8 cellular contexts compared by ENCODE assay signal in the genomic region with DNA sequence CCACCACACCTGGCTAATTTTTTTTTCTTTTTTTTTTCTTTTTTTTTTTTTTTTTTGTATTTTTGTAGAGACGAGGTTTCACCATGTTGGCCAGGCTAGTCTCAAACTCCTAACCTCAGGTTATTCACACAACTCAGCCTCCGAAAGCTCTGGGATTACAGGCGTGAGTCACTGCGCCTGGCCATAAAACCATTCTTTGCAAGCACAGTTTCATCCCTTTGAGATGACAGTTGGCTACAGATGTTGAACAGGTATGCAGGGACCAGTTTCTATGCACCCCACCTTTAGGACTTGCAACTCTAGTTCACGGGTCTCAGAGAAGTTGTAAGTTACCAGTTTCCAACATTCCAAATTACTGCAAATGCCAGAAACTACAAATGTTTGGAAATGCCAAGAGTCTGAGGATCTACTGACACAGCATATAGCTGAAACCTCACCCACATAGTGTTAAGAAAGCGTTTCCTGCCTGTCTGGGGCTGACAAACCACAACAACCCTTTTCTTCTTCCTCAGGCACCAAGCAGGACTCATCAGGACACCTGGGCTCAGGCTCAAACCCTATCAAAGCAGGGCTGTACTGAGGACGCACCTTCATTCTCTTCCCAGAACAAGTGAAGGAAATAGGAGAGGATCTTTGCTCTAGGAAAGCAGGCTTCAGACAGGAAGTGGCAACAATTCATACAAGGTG. TPM values are rescaled to one million over a fixed set of nuclear protein-coding genes. Genes with fewer than 3 reads are reported as not detected.
DNase-seq lines count a peak whose midpoint lies in the region; ATAC-seq and TF ChIP-seq lines count a peak whose summit lies in the region.

No MANE protein-coding gene starts in this region.

- WGBS in H9 (ENCODE audit: extremely low coverage, insufficient read length, low lambda C conversion rate), result no CpG with 5 or more reads among the region's 7 CpGs

- no peak for TF ChIP-seq CTCF in AG10803 (conservative IDR thresholded peaks at IDR 0.05; ENCODE audit: low read length)
- no peak for TF ChIP-seq CTCF in activated B cell treated with CpG ODN at 0.5 μM for 24 hours (IDR thresholded peaks at IDR 0.05)
- no peak for TF ChIP-seq CTCF in mesothelial cell of epicardium (IDR thresholded peaks at IDR 0.05; ENCODE audit: unreplicated experiment)
- TF ChIP-seq CTCF in H9 (conservative IDR thresholded peaks at IDR 0.05), result no peak

- H3K4me2 ChIP-seq in H9 (ENCODE audit: insufficient read depth, insufficient read length, low read length), result no peak overlapping the region

- POLR2A ChIA-PET in activated B cell treated with CpG ODN at 0.5 μM for 24 hours (lab: Charles Lee), result no interaction called here

- no peak overlapping the region for H2BK5ac ChIP-seq in H9 (ENCODE audit: insufficient read length, low read length)

- no peak overlapping the region for H2AFZ ChIP-seq in H9 (ENCODE audit: low read length)

- H3K23me2 ChIP-seq in H9 (ENCODE audit: insufficient read length, low read depth, low read length, poor library complexity, severe bottlenecking), result no peaks in the 10 kb centered on the region

- CTCF ChIA-PET in activated B cell treated with CpG ODN at 0.5 μM for 24 hours (lab: Charles Lee), result no interaction called here

- no peak overlapping the region for H2BK120ac ChIP-seq in H9 (ENCODE audit: low read depth, low read length, poor library complexity, severe bottlenecking)

- H4K5ac ChIP-seq in H9 (ENCODE audit: insufficient read length, low read depth, low read length), result no peak overlapping the region

- H3K23ac ChIP-seq in H9 (ENCODE audit: insufficient read length, low read depth, low read length), result no peak overlapping the region

- no peak overlapping the region for H3K14ac ChIP-seq in H9 (ENCODE audit: insufficient read depth, low read length)

- H3K9me3 Mint-ChIP-seq in activated B cell treated with CpG ODN at 0.5 μM for 24 hours (no peaks in the 10 kb centered on the region), mesothelial cell of epicardium (no peaks in the 10 kb centered on the region), H9 (no peaks in the 10 kb centered on the region)

- no peak overlapping the region for H4K8ac ChIP-seq in H9 (replicated peaks; ENCODE audit: insufficient read length, low read depth, low read length)

- H3K4me1 ChIP-seq in H9 (ENCODE audit: insufficient read depth, low read length), result peaks cover 3% of the 10 kb centered on the region; the same call in 1 of the 2 replicates

- H2BK15ac ChIP-seq in H9 (ENCODE audit: low read depth, low read length), result no peak overlapping the region

- H3K27me3 Mint-ChIP-seq in activated B cell treated with CpG ODN at 0.5 μM for 24 hours, result no peaks in the 10 kb centered on the region
- no peaks in the 10 kb centered on the region for H3K27me3 Mint-ChIP-seq in mesothelial cell of epicardium (ENCODE audit: low read depth)
- no peaks in the 10 kb centered on the region for H3K27me3 Mint-ChIP-seq in H9 (ENCODE audit: low read depth)

- no peaks in the 10 kb centered on the region for H3K27me3 ChIP-seq in H9 (ENCODE audit: insufficient read depth, low read length)

- H3K4me1 Mint-ChIP-seq in activated B cell treated with CpG ODN at 0.5 μM for 24 hours, result peaks cover 50% of the 10 kb centered on the region
- H3K4me1 Mint-ChIP-seq in mesothelial cell of epicardium, result peaks cover 26% of the 10 kb centered on the region
- peaks cover 21 to 23% of the 10 kb centered on the region in 2 experiments for H3K4me1 Mint-ChIP-seq in H9

- intact Hi-C loops in activated B cell treated with CpG ODN at 0.5 μM for 24 hours (cut with micrococcal nuclease), result loop anchor here (10.0 kb wide), 1 partner anchor 428 kb away; no protein-coding TSS in a partner anchor

- no peak overlapping the region for H3K4me3 ChIP-seq in AG10803 (ENCODE audit: low read length)

- ATAC-seq in GM19438 (IDR thresholded peaks at IDR 0.05; ENCODE audit: low read depth, unreplicated experiment) (peak; percentile 73), HG03439 (IDR thresholded peaks at IDR 0.05; ENCODE audit: unreplicated experiment) (peak; percentile 57), activated B cell treated with CpG ODN at 0.5 μM for 24 hours (ENCODE audit: low read depth) (no peak)
- ATAC-seq in stimulated activated naive CD8-positive, alpha-beta T cell treated with anti-CD3 and anti-CD28 coated beads, Interleukin-15, Interleukin-2, amounts not matched to agents 100 U/mL and 50 U/mL, for 24 hours, result peak; percentile 78

- no peak overlapping the region for H3K9ac ChIP-seq in H9 (ENCODE audit: extremely low read depth, insufficient read length, low read length)

- H3K4ac ChIP-seq in H9 (ENCODE audit: low read depth, low read length), result no peak overlapping the region

- no peaks in the 10 kb centered on the region for H3K9me3 ChIP-seq in H9 (ENCODE audit: control insufficient read depth, low read depth, low read length)

- H4K20me1 ChIP-seq in H9 (ENCODE audit: control insufficient read depth, insufficient read depth, insufficient read length), result no peaks in the 10 kb centered on the region

- DNase-seq in AG10803 (ENCODE audit: low read depth), result peak; percentile 52
- DNase-seq in activated B cell treated with CpG ODN at 0.5 μM for 24 hours, result no peak
- peak; percentile 53 for DNase-seq in fibroblast of gingiva (ENCODE audit: low read depth)
- DNase-seq in stimulated activated naive CD8-positive, alpha-beta T cell treated with anti-CD3 and anti-CD28 coated beads, Interleukin-15, Interleukin-2, amounts not matched to agents 100 U/mL and 50 U/mL, for 24 hours, result peak; percentile 36
- DNase-seq in mesothelial cell of epicardium (ENCODE audit: low spot score in 2 of 2, unreplicated experiment in 2 of 2), result no peak
- no peak for DNase-seq in H9

- no peaks in the 10 kb centered on the region for H3K79me1 ChIP-seq in H9 (ENCODE audit: insufficient read depth, low read depth, low read length, poor library complexity, severe bottlenecking)

- H3K4me3 Mint-ChIP-seq in activated B cell treated with CpG ODN at 0.5 μM for 24 hours (peak overlapping the region; percentile 29), mesothelial cell of epicardium (no peak overlapping the region), H9 (no peak overlapping the region)

- no peak overlapping the region for H3T11ph ChIP-seq in H9 (ENCODE audit: low read length)

- H2AK5ac ChIP-seq in H9 (ENCODE audit: insufficient read length, low read length), result no peak overlapping the region

- H3K27ac ChIP-seq in H9 (ENCODE audit: insufficient read length, low read depth, low read length), result no peak overlapping the region

- H3K79me2 ChIP-seq in H9 (ENCODE audit: insufficient read depth, low read length), result no peaks in the 10 kb centered on the region

- peak overlapping the region; percentile 57 for H3K27ac Mint-ChIP-seq in activated B cell treated with CpG ODN at 0.5 μM for 24 hours
- no peak overlapping the region for H3K27ac Mint-ChIP-seq in mesothelial cell of epicardium
- peak overlapping the region in 1 of 3 experiments; percentile 23; a peak in 1 of 7 replicates for H3K27ac Mint-ChIP-seq in H9

- H3K36me3 Mint-ChIP-seq in activated B cell treated with CpG ODN at 0.5 μM for 24 hours (ENCODE audit: low read depth) (no peaks in the 10 kb centered on the region), mesothelial cell of epicardium (no peaks in the 10 kb centered on the region), H9 (ENCODE audit: insufficient read depth in 1 of 3, low read depth in 3 of 3) (no peaks in the 10 kb centered on the region)

- H2BK12ac ChIP-seq in H9 (ENCODE audit: insufficient read length, low read depth, low read length), result no peak overlapping the region

- H2BK20ac ChIP-seq in H9 (ENCODE audit: low read depth, low read length, poor library complexity, severe bottlenecking), result no peak overlapping the region

- no peak overlapping the region for H3K56ac ChIP-seq in H9 (ENCODE audit: insufficient read length, low read depth, low read length)

- no peak overlapping the region for H3K18ac ChIP-seq in H9 (ENCODE audit: insufficient read length, low read depth, low read length)

- H4K91ac ChIP-seq in H9 (ENCODE audit: insufficient read length, low read depth, low read length), result no peak overlapping the region

RNA-seq across cellular contexts. Expression of a gene that starts 22.9 kb away (rescaled TPM):
- total RNA-seq in activated B cell treated with CpG ODN at 0.5 μM for 24 hours (7.9 and 9.0 TPM in 2 replicates), mesothelial cell of epicardium (8.1 to 10.5 TPM (median 10.2 TPM) in 3 replicates), H9 (2021) (2.0 and 2.4 TPM in 2 replicates)

Comparison
In these comparisons a context has a peak if more than half of its experiments do, and no peak if none do; other contexts are left out.
1. DNase-seq: peak in AG10803 (single experiment), fibroblast of gingiva (single experiment) and stimulated activated naive CD8-positive, alpha-beta T cell treated with anti-CD3 and anti-CD28 coated beads, Interleukin-15, Interleukin-2, amounts not matched to agents 100 U/mL and 50 U/mL, for 24 hours (single experiment); none in activated B cell treated with CpG ODN at 0.5 μM for 24 hours (single experiment), mesothelial cell of epicardium (0 of 2) and H9 (single experiment).